In the genomic region with DNA sequence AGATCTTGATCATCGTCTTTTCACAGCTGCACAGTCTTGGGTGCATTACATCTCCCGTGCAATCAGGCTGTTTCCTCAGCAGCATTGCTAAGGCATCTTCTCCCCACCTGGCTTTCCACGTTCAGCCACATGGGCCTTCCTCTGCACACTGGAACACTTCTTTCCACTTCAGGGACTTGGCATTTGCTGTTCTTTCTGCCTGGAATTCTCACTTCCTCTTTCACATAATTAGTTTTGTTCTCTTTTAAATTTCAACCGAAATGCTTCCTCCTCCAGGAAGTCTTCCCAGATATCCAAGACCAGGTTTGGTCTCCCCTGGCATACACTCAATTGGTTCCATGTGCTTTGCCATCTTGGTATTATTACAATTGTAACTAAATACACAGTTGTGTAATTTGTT, we compare ENCODE assay signal across 13 cellular contexts.
"Had no signal": no experiment of that assay in that cellular context is flagged by ENCODE, and none has a peak within 500 bp of the region (broad histone marks: within the 10 kb centered on the region; RNA-seq: fewer than 3 reads in every experiment).

No MANE protein-coding gene starts in this region.

- H3K4me3 ChIP-seq: heart right ventricle, left lung, prostate gland, right lobe of liver had no signal

- H3K27ac Mint-ChIP-seq: activated naive CD8-positive, alpha-beta T cell treated with anti-CD3 and anti-CD28 coated beads, Interleukin-2, amount 10 ng/mL, durations not matched to agents 7 days and 5 days; nephron; T-helper 2 cell treated with Interferon-gamma antibody and Interleukin-4, amounts not matched to agents 5 μg/mL and 100 μg/mL, for 36 hours had no signal

- H3K27me3 ChIP-seq: left lung, right lobe of liver had no signal

- H3K36me3 Mint-ChIP-seq: activated naive CD8-positive, alpha-beta T cell treated with anti-CD3 and anti-CD28 coated beads, Interleukin-2, amount 10 ng/mL, durations not matched to agents 7 days and 5 days had no signal

- DNase-seq: activated CD4-positive, alpha-beta T cell treated with anti-CD3 and anti-CD28 coated beads, Interleukin-2, amount 50 U/mL, for 4 hours; activated CD4-positive, CD25-positive, alpha-beta regulatory T cell treated with anti-CD3 and anti-CD28 coated beads, Interleukin-2, amount 50 U/mL, for 72 hours; activated gamma-delta T cell; activated naive CD8-positive, alpha-beta T cell treated with anti-CD3 and anti-CD28 coated beads, Interleukin-2, amount 10 ng/mL, durations not matched to agents 7 days and 5 days; activated T-cell treated with anti-CD3 and anti-CD28 coated beads, Interleukin-2, amount 50 U/mL, for 1 hour; foreskin melanocyte; heart right ventricle; left lung; stimulated activated naive CD4-positive, alpha-beta T cell treated with Interleukin-2 at 50 U/mL for 16 hours had no signal

- H3K36me3 ChIP-seq: heart right ventricle, left lung, prostate gland, right lobe of liver had no signal

- H3K9me3 Mint-ChIP-seq: activated naive CD8-positive, alpha-beta T cell treated with anti-CD3 and anti-CD28 coated beads, Interleukin-2, amount 10 ng/mL, durations not matched to agents 7 days and 5 days; nephron; T-helper 2 cell treated with Interferon-gamma antibody and Interleukin-4, amounts not matched to agents 5 μg/mL and 100 μg/mL, for 36 hours had no signal

- H3K4me3 Mint-ChIP-seq: activated naive CD8-positive, alpha-beta T cell treated with anti-CD3 and anti-CD28 coated beads, Interleukin-2, amount 10 ng/mL, durations not matched to agents 7 days and 5 days; nephron; T-helper 2 cell treated with Interferon-gamma antibody and Interleukin-4, amounts not matched to agents 5 μg/mL and 100 μg/mL, for 36 hours had no signal

- ATAC-seq: heart right ventricle, left lung, right lobe of liver had no signal

- H3K27ac ChIP-seq: heart right ventricle, left lung, prostate gland, right lobe of liver had no signal

- H3K4me1 ChIP-seq: heart right ventricle, left lung, prostate gland had no signal

- H3K9me3 ChIP-seq: left lung, prostate gland, right lobe of liver had no signal

- H3K4me1 Mint-ChIP-seq: activated naive CD8-positive, alpha-beta T cell treated with anti-CD3 and anti-CD28 coated beads, Interleukin-2, amount 10 ng/mL, durations not matched to agents 7 days and 5 days had no signal
